2 cellular contexts compared by ENCODE assay signal in genomic region chr21:44062380-44062779, GRCh38.
TF ChIP-seq lines count a peak whose summit lies in the region.

No MANE protein-coding gene starts in this region.

TF ChIP-seq in HEK293, 187 proteins besides CTCF, POLR2A, EP300 and RAD21:
- TF ChIP-seq GFI1B (tag by site-specific recombination; IDR thresholded peaks at IDR 0.05), result no peak
- TF ChIP-seq ZFHX2 (tag by site-specific recombination; conservative IDR thresholded peaks at IDR 0.05), result peak; percentile 83
- TF ChIP-seq ZNF341 (tag by site-specific recombination; IDR thresholded peaks at IDR 0.05; ENCODE audit: low read depth), result peak; percentile 77
- TF ChIP-seq ZBTB1 (tag by site-specific recombination; IDR thresholded peaks at IDR 0.05), result no peak
- TF ChIP-seq EGR2 (tag by site-specific recombination; IDR thresholded peaks at IDR 0.05; ENCODE audit: low read depth), result peak; percentile 85
- TF ChIP-seq ZFP3 (tag by site-specific recombination; IDR thresholded peaks at IDR 0.05; ENCODE audit: low read depth), result no peak
- no peak for TF ChIP-seq PRDM2 (tag by site-specific recombination; IDR thresholded peaks at IDR 0.05; ENCODE audit: borderline replicate concordance)
TF ChIP-seq in HEK293: peak in this region for 3.

TF ChIP-seq in K562, 482 proteins besides CTCF, POLR2A, EP300 and RAD21:
- TF ChIP-seq NR1H2 (CRISPR knock-in tag; IDR thresholded peaks at IDR 0.05) (no peak), POLR2G (IDR thresholded peaks at IDR 0.05; ENCODE audit: low read depth, low read length) (peak; percentile 54), ZNF239 (CRISPR knock-in tag; IDR thresholded peaks at IDR 0.05) (no peak)
